1 cellular context compared by ENCODE assay signal in genomic region chr11:34929794-34930763, GRCh38.
TF ChIP-seq lines count a peak whose summit lies in the region.

No MANE protein-coding gene starts in this region.

TF ChIP-seq in HepG2, 621 proteins besides CTCF, POLR2A, EP300 and RAD21 (continued from another document and continues in another):
- TF ChIP-seq ARID4A (CRISPR knock-in tag; IDR thresholded peaks at IDR 0.05; ENCODE audit: borderline replicate concordance) (peak; percentile 86; the same call in 1 of the 2 replicates), MED13 (CRISPR knock-in tag; IDR thresholded peaks at IDR 0.05) (0 out of 2 replicates have a peak, but pooled peaks have one; percentile 72), ZNF44 (CRISPR knock-in tag; IDR thresholded peaks at IDR 0.05) (0 out of 2 replicates have a peak, but pooled peaks have one; percentile 64), TSC22D2 (CRISPR knock-in tag; IDR thresholded peaks at IDR 0.05; ENCODE audit: borderline replicate concordance) (peak; percentile 95; the same call in 1 of the 2 replicates), ZNF740 (CRISPR knock-in tag; IDR thresholded peaks at IDR 0.05) (no peak; the same call in 1 of the 2 replicates), KLF12 (CRISPR knock-in tag; IDR thresholded peaks at IDR 0.05; ENCODE audit: borderline replicate concordance) (no peak), ZZZ3 (CRISPR knock-in tag; IDR thresholded peaks at IDR 0.05; ENCODE audit: borderline replicate concordance) (no peak), TBX3 (IDR thresholded peaks at IDR 0.05; ENCODE audit: borderline replicate concordance) (no peak), ZNF264 (CRISPR knock-in tag; IDR thresholded peaks at IDR 0.05) (peak; percentile 100), KMT2A (CRISPR knock-in tag; IDR thresholded peaks at IDR 0.05) (peak; percentile 86), ARID2 (CRISPR knock-in tag; IDR thresholded peaks at IDR 0.05; ENCODE audit: borderline replicate concordance) (no peak), RNF2 (conservative IDR thresholded peaks at IDR 0.05; ENCODE audit: low read depth) (peak; percentile 83), NKX3-1 (CRISPR knock-in tag; IDR thresholded peaks at IDR 0.05) (peak; percentile 78; the same call in 1 of the 2 replicates), DNMT3B (CRISPR knock-in tag; conservative IDR thresholded peaks at IDR 0.05) (peak; percentile 84; the same call in 1 of the 2 replicates), TGIF2 (CRISPR knock-in tag; IDR thresholded peaks at IDR 0.05) (peak; percentile 94), MEF2D (CRISPR knock-in tag; IDR thresholded peaks at IDR 0.05) (peak; percentile 95), ZNF570 (CRISPR knock-in tag; IDR thresholded peaks at IDR 0.05; ENCODE audit: borderline replicate concordance) (no peak), TIGD3 (CRISPR knock-in tag; IDR thresholded peaks at IDR 0.05; ENCODE audit: borderline replicate concordance) (no peak), NFAT5 (CRISPR knock-in tag; IDR thresholded peaks at IDR 0.05) (no peak), TRAFD1 (CRISPR knock-in tag; IDR thresholded peaks at IDR 0.05; ENCODE audit: borderline replicate concordance) (no peak), KLF16 (CRISPR knock-in tag; IDR thresholded peaks at IDR 0.05) (peak in 1 of 2 experiments; percentile 85; a peak in 1 of 4 replicates), ZNF18 (CRISPR knock-in tag; IDR thresholded peaks at IDR 0.05; ENCODE audit: insufficient replicate concordance) (no peak), ZNF772 (CRISPR knock-in tag; IDR thresholded peaks at IDR 0.05) (peak; percentile 85), ZNF468 (CRISPR knock-in tag; IDR thresholded peaks at IDR 0.05) (no peak), KAT2B (IDR thresholded peaks at IDR 0.05; ENCODE audit: borderline replicate concordance, low read depth, low read length) (no peak), SOX6 (IDR thresholded peaks at IDR 0.05) (no peak), SOX6 (CRISPR knock-in tag; IDR thresholded peaks at IDR 0.05) (peak; percentile 93), RXRB (CRISPR knock-in tag; IDR thresholded peaks at IDR 0.05; ENCODE audit: borderline replicate concordance) (peak; percentile 81), GTF2F1 (IDR thresholded peaks at IDR 0.05; ENCODE audit: low read length) (no peak), ZNF253 (CRISPR knock-in tag; IDR thresholded peaks at IDR 0.05; ENCODE audit: borderline replicate concordance) (0 out of 2 replicates have a peak, but pooled peaks have one; percentile 36), BRCA1 (CRISPR knock-in tag; IDR thresholded peaks at IDR 0.05) (peak; percentile 31; the same call in 1 of the 2 replicates), ZNF441 (CRISPR knock-in tag; IDR thresholded peaks at IDR 0.05; ENCODE audit: borderline replicate concordance) (peak; percentile 79; the same call in 1 of the 2 replicates), HNRNPH1 (optimal IDR thresholded peaks at IDR 0.05; ENCODE audit: low read depth, low read length) (no peak), ZNF101 (CRISPR knock-in tag; IDR thresholded peaks at IDR 0.05; ENCODE audit: borderline replicate concordance, low read depth) (no peak), SP5 (CRISPR knock-in tag; IDR thresholded peaks at IDR 0.05; ENCODE audit: borderline replicate concordance, low read depth) (peak; percentile 34; the same call in 1 of the 2 replicates), JARID2 (CRISPR knock-in tag; IDR thresholded peaks at IDR 0.05; ENCODE audit: insufficient replicate concordance) (no peak), TEAD2 (CRISPR knock-in tag; IDR thresholded peaks at IDR 0.05) (no peak), RARA (CRISPR knock-in tag; IDR thresholded peaks at IDR 0.05) (peak; percentile 72), BCL6 (CRISPR knock-in tag; IDR thresholded peaks at IDR 0.05) (peak; percentile 80), ZNF670 (CRISPR knock-in tag; IDR thresholded peaks at IDR 0.05; ENCODE audit: borderline replicate concordance) (no peak), ZKSCAN8 (CRISPR knock-in tag; IDR thresholded peaks at IDR 0.05; ENCODE audit: borderline replicate concordance) (peak; percentile 54; the same call in 1 of the 2 replicates), HNRNPLL (IDR thresholded peaks at IDR 0.05; ENCODE audit: low read depth, low read length, poor library complexity, severe bottlenecking) (no peak), STAG1 (CRISPR knock-in tag; IDR thresholded peaks at IDR 0.05) (no peak; the same call in 1 of the 2 replicates), SKI (IDR thresholded peaks at IDR 0.05; ENCODE audit: partially characterized antibody) (peak; percentile 39)
- TF ChIP-seq, protein P1, sequence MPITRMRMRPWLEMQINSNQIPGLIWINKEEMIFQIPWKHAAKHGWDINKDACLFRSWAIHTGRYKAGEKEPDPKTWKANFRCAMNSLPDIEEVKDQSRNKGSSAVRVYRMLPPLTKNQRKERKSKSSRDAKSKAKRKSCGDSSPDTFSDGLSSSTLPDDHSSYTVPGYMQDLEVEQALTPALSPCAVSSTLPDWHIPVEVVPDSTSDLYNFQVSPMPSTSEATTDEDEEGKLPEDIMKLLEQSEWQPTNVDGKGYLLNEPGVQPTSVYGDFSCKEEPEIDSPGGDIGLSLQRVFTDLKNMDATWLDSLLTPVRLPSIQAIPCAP (CRISPR knock-in tag; IDR thresholded peaks at IDR 0.05; ENCODE audit: low read depth): no peak
- TF ChIP-seq, protein P2, sequence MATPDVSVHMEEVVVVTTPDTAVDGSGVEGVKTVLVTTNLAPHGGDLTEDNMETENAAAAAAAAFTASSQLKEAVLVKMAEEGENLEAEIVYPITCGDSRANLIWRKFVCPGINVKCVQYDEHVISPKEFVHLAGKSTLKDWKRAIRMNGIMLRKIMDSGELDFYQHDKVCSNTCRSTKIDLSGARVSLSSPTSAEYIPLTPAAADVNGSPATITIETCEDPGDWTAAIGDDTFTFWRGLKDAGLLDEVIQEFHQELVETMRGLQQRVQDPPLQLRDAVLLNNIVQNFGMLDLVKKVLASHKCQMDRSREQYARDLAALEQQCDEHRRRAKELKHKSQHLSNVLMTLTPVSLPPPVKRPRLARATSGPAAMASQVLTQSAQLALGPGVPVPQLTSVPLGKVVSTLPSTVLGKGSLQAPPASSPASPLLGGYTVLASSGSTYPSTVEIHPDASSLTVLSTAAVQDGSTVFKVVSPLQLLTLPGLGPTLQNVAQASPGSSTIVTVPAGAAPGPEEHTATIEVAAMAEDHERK (CRISPR knock-in tag; IDR thresholded peaks at IDR 0.05; ENCODE audit: low read depth): no peak
- TF ChIP-seq, protein P3, sequence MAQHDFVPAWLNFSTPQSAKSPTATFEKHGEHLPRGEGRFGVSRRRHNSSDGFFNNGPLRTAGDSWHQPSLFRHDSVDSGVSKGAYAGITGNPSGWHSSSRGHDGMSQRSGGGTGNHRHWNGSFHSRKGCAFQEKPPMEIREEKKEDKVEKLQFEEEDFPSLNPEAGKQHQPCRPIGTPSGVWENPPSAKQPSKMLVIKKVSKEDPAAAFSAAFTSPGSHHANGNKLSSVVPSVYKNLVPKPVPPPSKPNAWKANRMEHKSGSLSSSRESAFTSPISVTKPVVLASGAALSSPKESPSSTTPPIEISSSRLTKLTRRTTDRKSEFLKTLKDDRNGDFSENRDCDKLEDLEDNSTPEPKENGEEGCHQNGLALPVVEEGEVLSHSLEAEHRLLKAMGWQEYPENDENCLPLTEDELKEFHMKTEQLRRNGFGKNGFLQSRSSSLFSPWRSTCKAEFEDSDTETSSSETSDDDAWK (CRISPR knock-in tag; IDR thresholded peaks at IDR 0.05): no peak
